ENCODE assay signal across 31 cellular contexts in genomic region chr2:82339805-82340204, GRCh38.
"Had no signal": no experiment of that assay in that cellular context is flagged by ENCODE, and none has a peak within 500 bp of the region (broad histone marks: within the 10 kb centered on the region; RNA-seq: fewer than 3 reads in every experiment).

No MANE protein-coding gene starts in this region.

- H3K27ac ChIP-seq: ascending aorta, cardiac muscle cell, VCaP had no signal

- H3K4me1 ChIP-seq: ascending aorta had no signal

- DNase-seq: activated B cell treated with CpG ODN at 0.5 μM for 24 hours; activated CD4-positive, alpha-beta memory T cell treated with anti-CD3 and anti-CD28 coated beads for 36 hours; activated CD4-positive, alpha-beta T cell treated with anti-CD3 and anti-CD28 coated beads for 4 hours; activated CD4-positive, alpha-beta T cell treated with anti-CD3 and anti-CD28 coated beads, Interleukin-2, amount 10 ng/mL, durations not matched to agents 24 days and 14 days; activated CD4-positive, alpha-beta T cell treated with anti-CD3 and anti-CD28 coated beads, Interleukin-2, amount 50 U/mL, for 1 hour; activated CD4-positive, alpha-beta T cell treated with anti-CD3 and anti-CD28 coated beads, Interleukin-2, amount 50 U/mL, for 4 hours; activated CD4-positive, CD25-positive, alpha-beta regulatory T cell treated with anti-CD3 and anti-CD28 coated beads, Interleukin-2, amount 50 U/mL, for 72 hours; activated CD8-positive, alpha-beta memory T cell treated with anti-CD3 and anti-CD28 coated beads, Interleukin-2, amount 50 U/mL, for 4 hours; activated CD8-positive, alpha-beta T cell treated with anti-CD3 and anti-CD28 coated beads for 36 hours; activated effector memory CD4-positive, alpha-beta T cell treated with anti-CD3 and anti-CD28 coated beads, Interleukin-2, amount 50 U/mL, for 16 hours; activated gamma-delta T cell treated with Interleukin-2 at 50 U/mL for 16 hours; activated naive CD4-positive, alpha-beta T cell; activated naive CD4-positive, alpha-beta T cell treated with anti-CD3 and anti-CD28 coated beads for 36 hours; activated naive CD8-positive, alpha-beta T cell treated with anti-CD3 and anti-CD28 coated beads, Interleukin-2, amount 10 ng/mL, durations not matched to agents 7 days and 5 days; activated naive CD8-positive, alpha-beta T cell treated with anti-CD3 and anti-CD28 coated beads, Interleukin-2, amount 50 U/mL, for 24 hours; activated T-cell treated with anti-CD3 and anti-CD28 coated beads for 4 hours; activated T-cell treated with anti-CD3 and anti-CD28 coated beads, Interleukin-2, amount 50 U/mL, for 1 hour; activated T-cell treated with anti-CD3 and anti-CD28 coated beads, Interleukin-2, amount 50 U/mL, for 4 hours; activated T-cell treated with anti-CD3 and anti-CD28 coated beads, Interleukin-2, amount 50 U/mL, for 72 hours; amygdala; anterior cingulate cortex; caudate nucleus; cerebellar nuclear complex; T-helper 1 cell; T-helper 2 cell; T-helper 9 cell had no signal

- H3K36me3 ChIP-seq: ascending aorta, cardiac muscle cell had no signal

- FAIRE-seq: bronchial epithelial cell had no signal

- H3K27me3 ChIP-seq: ascending aorta, cardiac muscle cell had no signal

- H3K4me3 ChIP-seq: ascending aorta, cardiac muscle cell had no signal

- H3K9me3 ChIP-seq: ascending aorta had no signal

- ATAC-seq: activated CD8-positive, alpha-beta T cell treated with anti-CD3 and anti-CD28 coated beads for 36 hours; activated naive CD8-positive, alpha-beta T cell treated with anti-CD3 and anti-CD28 coated beads, Interleukin-2, amount 50 U/mL, for 24 hours; activated T-cell treated with anti-CD3 and anti-CD28 coated beads, Interleukin-2, amount 50 U/mL, for 4 hours; activated T-cell treated with anti-CD3 and anti-CD28 coated beads, Interleukin-2, amount 50 U/mL, for 72 hours; activated T-helper 17 cell treated with anti-CD3 and anti-CD28 coated beads, Interleukin-2, amount 50 U/mL, for 72 hours had no signal
